Comparison of ENCODE assay signal across 15 cellular contexts in genomic region chr4:6523251-6523650, GRCh38. TPM values are rescaled to one million over a fixed set of nuclear protein-coding genes. Genes with fewer than 3 reads are reported as not detected.
"Had no signal": no experiment of that assay in that cellular context is flagged by ENCODE, and none has a peak within 500 bp of the region (broad histone marks: within the 10 kb centered on the region; RNA-seq: fewer than 3 reads in every experiment).

No MANE protein-coding gene starts in this region.

- H3K36me3 ChIP-seq: esophagus muscularis mucosa, gastrocnemius medialis, heart right ventricle, left lung, ovary had no signal

- H3K27me3 ChIP-seq: gastrocnemius medialis, ovary had no signal

- H3K4me3 ChIP-seq: esophagus muscularis mucosa, gastrocnemius medialis, heart right ventricle, left lung, ovary had no signal

- H3K4me1 ChIP-seq: esophagus muscularis mucosa, gastrocnemius medialis, heart right ventricle, left lung had no signal

- H3K9me3 ChIP-seq: esophagus muscularis mucosa, gastrocnemius medialis, left lung, ovary had no signal

- DNase-seq: activated CD4-positive, alpha-beta T cell treated with anti-CD3 and anti-CD28 coated beads, Interleukin-2, amount 10 ng/mL, durations not matched to agents 7 days and 5 days; activated CD4-positive, CD25-positive, alpha-beta regulatory T cell; amygdala; cerebellar nuclear complex; gastrocnemius medialis; heart right ventricle; islet precursor cell; left lung; ovary; stimulated activated CD4-positive, alpha-beta T cell treated with anti-CD3 and anti-CD28 coated beads, Interleukin-4, amount 100 ng/mL, for 24 hours had no signal

- ATAC-seq: gastrocnemius medialis, heart right ventricle, left lung had no signal

- H3K27ac ChIP-seq: esophagus muscularis mucosa, gastrocnemius medialis, heart right ventricle, left lung, ovary had no signal

- FAIRE-seq: endometrium had no signal

RNA-seq across cellular contexts. Expression of gene PPP2R2C, which starts 50.8 kb away (rescaled TPM):
- total RNA-seq: activated CD4-positive, alpha-beta T cell treated with anti-CD3 and anti-CD28 coated beads, Interleukin-2, amount 10 ng/mL, durations not matched to agents 7 days and 5 days; activated CD8-positive, alpha-beta memory T cell treated with anti-CD3 and anti-CD28 coated beads for 36 hours; activated T-helper 2 cell treated with anti-CD3 and anti-CD28 coated beads, Interferon-gamma antibody, Interleukin-2, Interleukin-4, amounts not matched to agents 10 μg/mL and 5 μg/mL and 100 μg/mL, durations not matched to agents 14 hours and 24 hours and 36 hours; T-helper 1 cell treated with Interleukin-12 subunit alpha and Interleukin-12 subunit beta and Interleukin-4 antibody, amounts not matched to agents 30 ng/mL and 1 ng/mL, for 36 hours had no signal
